ENCODE assay signal across 9 cellular contexts in genomic region chr3:30342319-30343060, GRCh38.
DNase-seq lines count a peak whose midpoint lies in the region; ATAC-seq and TF ChIP-seq lines count a peak whose summit lies in the region.
"Had no signal": no experiment of that assay in that cellular context is flagged by ENCODE, and none has a peak within 500 bp of the region (broad histone marks: within the 10 kb centered on the region; RNA-seq: fewer than 3 reads in every experiment).

No MANE protein-coding gene starts in this region.

- DNase-seq in BJ (ENCODE audit: low read depth) (peak; percentile 61), NCI-H69 (lab: John Stamatoyannopoulos, UW) (peak; percentile 38), esophagus muscularis mucosa (ENCODE audit: extremely low spot score) (no peak), SKM-1 (lab: John Stamatoyannopoulos, UW; ENCODE audit: unreplicated experiment) (no peak), NCI-H2171 (lab: John Stamatoyannopoulos, UW) (no peak), NCI-H524 treated with DMSO at 0.1 percent for 48 hours (lab: John Stamatoyannopoulos, UW) (no peak)
- DNase-seq: occipital lobe had no signal

- H3K27ac ChIP-seq in esophagus muscularis mucosa (replicated peaks in 1 of 4) (peak overlapping the region; percentile 62 to 73 (median 71)), parathyroid adenoma (peak overlapping the region; percentile 8)

- H3K36me3 ChIP-seq in BJ (ENCODE audit: control insufficient read depth, insufficient read depth, low read length) (no peaks in the 10 kb centered on the region), esophagus muscularis mucosa (no peaks in the 10 kb centered on the region), parathyroid adenoma (ENCODE audit: control insufficient read depth, insufficient read depth, low read length) (no peaks in the 10 kb centered on the region)

- no peak overlapping the region for H2AFZ ChIP-seq in parathyroid adenoma

- CTCF ChIA-PET in BJ (lab: Yijun Ruan, JAX): no interaction called here

- POLR2A ChIA-PET in BJ (lab: Charles Lee): interaction anchor here (0.5 kb wide), 1 partner anchor 26 kb away, joined by 4 read pairs; no protein-coding TSS in a partner anchor

- H3K79me2 ChIP-seq in parathyroid adenoma: no peaks in the 10 kb centered on the region

- TF ChIP-seq EP300 in esophagus muscularis mucosa (IDR thresholded peaks at IDR 0.05): no peak

- ATAC-seq in GM21786 (IDR thresholded peaks at IDR 0.05; ENCODE audit: unreplicated experiment): no peak

- H3K9ac ChIP-seq in parathyroid adenoma: no peak overlapping the region

- H3K4me3 ChIP-seq in BJ (ENCODE audit: low read depth, low read length) (no peak overlapping the region), esophagus muscularis mucosa (no peak overlapping the region), parathyroid adenoma (ENCODE audit: low read depth, low read length) (no peak overlapping the region)

- H3K9me3 ChIP-seq in esophagus muscularis mucosa (no peaks in the 10 kb centered on the region), parathyroid adenoma (ENCODE audit: control insufficient read depth, low read length) (no peaks in the 10 kb centered on the region)

- peaks cover 14 to 29% (median 21%) of the 10 kb centered on the region in 4 donors for H3K4me1 ChIP-seq in esophagus muscularis mucosa
- no peaks in the 10 kb centered on the region for H3K4me1 ChIP-seq in parathyroid adenoma

- no peak for TF ChIP-seq POLR2A in esophagus muscularis mucosa (IDR thresholded peaks at IDR 0.05; ENCODE audit: low read depth)

- intact Hi-C loops in esophagus muscularis mucosa (cut with DNase I): loop anchor here (10.0 kb wide), 1 partner anchor 352 kb away; no protein-coding TSS in a partner anchor

- no peak overlapping the region for H3K4me2 ChIP-seq in parathyroid adenoma (ENCODE audit: low read length)

- TF ChIP-seq CTCF in BJ (IDR thresholded peaks at IDR 0.05; ENCODE audit: insufficient read depth, low read depth, low read length) (no peak), esophagus muscularis mucosa (IDR thresholded peaks at IDR 0.05) (no peak), parathyroid adenoma (IDR thresholded peaks at IDR 0.05) (no peak)

- H3K27me3 ChIP-seq in BJ (ENCODE audit: control insufficient read depth, insufficient read depth, low read length): no peaks in the 10 kb centered on the region
- no peaks in the 10 kb centered on the region for H3K27me3 ChIP-seq in esophagus muscularis mucosa
- H3K27me3 ChIP-seq in parathyroid adenoma (ENCODE audit: control insufficient read depth, insufficient read depth, low read length): no peaks in the 10 kb centered on the region

- 46% methylated on average over 6 of the region's 6 CpGs for whole genome bisulfite sequencing in esophagus muscularis mucosa

Comparison
In these comparisons a context has a peak if more than half of its experiments do, and no peak if none do; other contexts are left out.
1. DNase-seq: peak in BJ (single experiment) and NCI-H69 (single experiment); none in esophagus muscularis mucosa (single experiment), SKM-1 (single experiment), NCI-H2171 (single experiment) and NCI-H524 treated with DMSO at 0.1 percent for 48 hours (single experiment).